8 cellular contexts compared by ENCODE assay signal in the genomic region with DNA sequence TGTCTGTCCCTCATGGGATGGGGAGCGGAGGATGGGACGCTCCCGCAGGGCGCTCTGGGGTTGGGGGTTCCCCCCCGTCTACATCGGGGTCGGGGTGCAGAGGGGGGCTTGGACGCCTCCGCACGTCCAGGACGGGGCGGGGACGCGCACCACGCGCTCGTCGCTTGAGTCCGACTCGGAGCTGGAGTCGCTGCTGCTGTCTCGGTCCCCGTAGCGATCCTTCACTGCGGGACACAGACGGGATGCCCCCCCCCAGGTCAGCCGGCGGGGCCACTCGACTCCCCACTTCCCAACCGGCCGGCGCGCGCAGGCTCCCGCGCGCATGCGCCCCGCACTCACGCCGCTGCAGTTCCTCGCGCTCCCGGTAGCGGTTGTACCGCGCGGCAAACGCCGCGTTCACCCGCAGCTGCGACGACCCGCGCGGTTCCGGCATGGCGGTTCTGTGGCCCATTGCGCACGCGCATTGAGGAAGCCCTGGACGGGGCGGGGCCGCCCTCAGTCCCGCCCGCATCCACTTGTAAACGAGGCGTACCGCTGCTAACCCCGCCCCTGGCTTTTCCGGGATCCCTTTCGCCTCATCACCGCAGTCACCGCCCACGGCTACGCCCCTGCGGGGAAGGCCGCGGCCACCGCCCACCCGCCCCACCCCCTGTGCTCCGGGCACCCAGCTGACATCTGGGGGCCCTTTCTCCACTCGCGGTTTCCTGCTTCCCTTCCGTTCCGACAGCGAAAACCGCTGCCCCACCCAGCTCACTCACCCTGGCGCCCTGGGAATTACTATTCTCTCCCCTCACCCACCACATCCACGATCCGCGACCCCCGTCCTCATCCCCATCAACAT. TPM values are rescaled to one million over a fixed set of nuclear protein-coding genes. Genes with fewer than 3 reads are reported as not detected.
DNase-seq lines count a peak whose midpoint lies in the region; ATAC-seq and TF ChIP-seq lines count a peak whose summit lies in the region.

A gene (minus strand): TSS at position 444 of the 841 bp plus-strand sequence. CDS start 11 bp downstream, at position 433.

- H3F3A ChIP-seq in SU-DHL-6 (ENCODE audit: insufficient read depth), result peaks cover 19% of the 10 kb centered on the region

- H3K4me1 Mint-ChIP-seq in activated naive CD8-positive, alpha-beta T cell treated with anti-CD3 and anti-CD28 coated beads, Interleukin-2, amount 10 ng/mL, durations not matched to agents 7 days and 5 days, result peaks cover 33% of the 10 kb centered on the region

- no peaks in the 10 kb centered on the region for H3K9me2 ChIP-seq in SU-DHL-6 (replicated peaks; ENCODE audit: insufficient read depth, low read length)

- H3K27me3 ChIP-seq in SU-DHL-6 (ENCODE audit: low read length), result no peaks in the 10 kb centered on the region
- no peaks in the 10 kb centered on the region for H3K27me3 ChIP-seq in parathyroid adenoma (ENCODE audit: control insufficient read depth, insufficient read depth, low read length)
- no peaks in the 10 kb centered on the region for H3K27me3 ChIP-seq in tibial artery

- intact Hi-C loops in Right ventricle myocardium superior (cut with DNase I) (loop anchor here (5.0 kb wide), 1 partner anchor 163 kb away; a partner anchor contains a TSS), tibial artery (cut with DNase I; ENCODE audit: low total_unique reads) (loop anchor here (5.0 to 10.0 kb wide), 2 partner anchors 63 to 161 kb away; a partner anchor contains a TSS)

- ATAC-seq in HG02678 (IDR thresholded peaks at IDR 0.05; ENCODE audit: unreplicated experiment), result peak; percentile 53
- ATAC-seq in activated naive CD8-positive, alpha-beta T cell treated with anti-CD3 and anti-CD28 coated beads, Interleukin-2, amount 10 ng/mL, durations not matched to agents 7 days and 5 days (ENCODE audit: low read depth), result peak; percentile 32
- ATAC-seq in Right ventricle myocardium superior (ENCODE audit: poor library complexity), result peak; percentile 87

- H3K4me3 ChIP-seq in GM12865 (ENCODE audit: low read depth, low read length) (peak within 1 kb of the TSS; percentile 98), SU-DHL-6 (ENCODE audit: insufficient read depth, low read length, poor library complexity, severe bottlenecking) (peak within 1 kb of the TSS; percentile 72), parathyroid adenoma (ENCODE audit: low read depth, low read length) (peak within 1 kb of the TSS; percentile 86), tibial artery (peak within 1 kb of the TSS; percentile 91 to 94)

- H3K9me3 ChIP-seq in SU-DHL-6 (ENCODE audit: insufficient read depth, low read length) (no peaks in the 10 kb centered on the region), parathyroid adenoma (ENCODE audit: control insufficient read depth, low read length) (no peaks in the 10 kb centered on the region), tibial artery (no peaks in the 10 kb centered on the region)

- no peaks in the 10 kb centered on the region for H4K20me1 ChIP-seq in SU-DHL-6 (ENCODE audit: low read depth, low read length)

- H3K36me3 ChIP-seq in SU-DHL-6 (ENCODE audit: low read length), result no peaks in the 10 kb centered on the region
- no peaks in the 10 kb centered on the region for H3K36me3 ChIP-seq in parathyroid adenoma (ENCODE audit: control insufficient read depth, insufficient read depth, low read length)
- peaks cover 5 to 22% (median 6%) of the 10 kb centered on the region in 3 donors for H3K36me3 ChIP-seq in tibial artery

- H3K36me3 Mint-ChIP-seq in activated naive CD8-positive, alpha-beta T cell treated with anti-CD3 and anti-CD28 coated beads, Interleukin-2, amount 10 ng/mL, durations not matched to agents 7 days and 5 days, result peaks cover 24% of the 10 kb centered on the region

- H3K9ac ChIP-seq in SU-DHL-6 (ENCODE audit: low read length) (peak within 1 kb of the TSS; percentile 90), parathyroid adenoma (peak within 1 kb of the TSS; percentile 61)

- H3K79me2 ChIP-seq in SU-DHL-6 (ENCODE audit: insufficient read depth, low read length) (peaks cover 14% of the 10 kb centered on the region), parathyroid adenoma (no peaks in the 10 kb centered on the region)

- H3K4me2 ChIP-seq in SU-DHL-6 (ENCODE audit: low read depth, low read length, poor library complexity, severe bottlenecking) (peak within 1 kb of the TSS; percentile 89), parathyroid adenoma (ENCODE audit: low read length) (peak within 1 kb of the TSS; percentile 74)

- no peaks in the 10 kb centered on the region for H3K27me3 Mint-ChIP-seq in activated naive CD8-positive, alpha-beta T cell treated with anti-CD3 and anti-CD28 coated beads, Interleukin-2, amount 10 ng/mL, durations not matched to agents 7 days and 5 days

- H2AFZ ChIP-seq in SU-DHL-6 (ENCODE audit: low read depth, low read length, severe bottlenecking) (peak within 1 kb of the TSS; percentile 28), parathyroid adenoma (peak within 1 kb of the TSS; percentile 88)

- DNase-seq in GM12865 (ENCODE audit: low read depth) (peak; percentile 99), NCI-H1417 (lab: John Stamatoyannopoulos, UW) (peak; percentile 95 to 99 (median 99)), Right ventricle myocardium superior (peak; percentile 100), tibial artery (peak; percentile 98 to 99)
- peak; percentile 100 for DNase-seq in activated naive CD8-positive, alpha-beta T cell treated with anti-CD3 and anti-CD28 coated beads, Interleukin-2, amount 10 ng/mL, durations not matched to agents 7 days and 5 days

- TF ChIP-seq CTCF in GM12865 (IDR thresholded peaks at IDR 0.05; ENCODE audit: insufficient read depth, low read depth, low read length, missing control alignments) (peak; percentile 34), SU-DHL-6 (IDR thresholded peaks at IDR 0.05; ENCODE audit: insufficient read depth, low read length, poor library complexity, severe bottlenecking) (no peak), parathyroid adenoma (IDR thresholded peaks at IDR 0.05) (peak; percentile 35), tibial artery (IDR thresholded peaks at IDR 0.05) (peak; percentile 13 to 53)

- POLR2A ChIA-PET in activated naive CD8-positive, alpha-beta T cell treated with anti-CD3 and anti-CD28 coated beads, Interleukin-2, amount 10 ng/mL, durations not matched to agents 7 days and 5 days (lab: Charles Lee), result interaction anchor here (0.6 to 7.9 kb wide), 14 partner anchors 12 to 423 kb away, joined by 3 to 224 read pairs (median 4); a partner anchor contains a TSS

- H3K27ac ChIP-seq in SU-DHL-6 (ENCODE audit: low read depth, low read length) (peak within 1 kb of the TSS; percentile 83), parathyroid adenoma (peak within 1 kb of the TSS; percentile 85), tibial artery (peak within 1 kb of the TSS; percentile 91 to 92)

- peak within 1 kb of the TSS; percentile 99 for H3K4me3 Mint-ChIP-seq in activated naive CD8-positive, alpha-beta T cell treated with anti-CD3 and anti-CD28 coated beads, Interleukin-2, amount 10 ng/mL, durations not matched to agents 7 days and 5 days

- H3K9me3 Mint-ChIP-seq in activated naive CD8-positive, alpha-beta T cell treated with anti-CD3 and anti-CD28 coated beads, Interleukin-2, amount 10 ng/mL, durations not matched to agents 7 days and 5 days, result no peaks in the 10 kb centered on the region

- peaks cover 14% of the 10 kb centered on the region for H3K4me1 ChIP-seq in parathyroid adenoma
- H3K4me1 ChIP-seq in tibial artery, result peaks cover 0 to 42% (median 32%) of the 10 kb centered on the region in 4 donors

- H3K27ac Mint-ChIP-seq in activated naive CD8-positive, alpha-beta T cell treated with anti-CD3 and anti-CD28 coated beads, Interleukin-2, amount 10 ng/mL, durations not matched to agents 7 days and 5 days, result peak within 1 kb of the TSS; percentile 98

RNA-seq across cellular contexts. Expression of the gene that starts here (rescaled TPM):
- total RNA-seq in activated naive CD8-positive, alpha-beta T cell treated with anti-CD3 and anti-CD28 coated beads, Interleukin-2, amount 10 ng/mL, durations not matched to agents 7 days and 5 days, result 10 to 100 TPM; 76.2 to 85.4 TPM
- total RNA-seq in Right ventricle myocardium superior, result 10.4 TPM

Comparison
In these comparisons a context has a peak if more than half of its experiments do, and no peak if none do; other contexts are left out.
1. Peak in every context shown above with its lines: DNase-seq, ATAC-seq, H3K4me3 ChIP-seq and H3K27ac ChIP-seq.
2. ATAC-seq: peak in every context shown above with its lines; median percentile 87 in Right ventricle myocardium superior; 53 in HG02678; 32 in activated naive CD8-positive, alpha-beta T cell treated with anti-CD3 and anti-CD28 coated beads, Interleukin-2, amount 10 ng/mL, durations not matched to agents 7 days and 5 days.